13 cellular contexts compared by ENCODE assay signal in the genomic region with DNA sequence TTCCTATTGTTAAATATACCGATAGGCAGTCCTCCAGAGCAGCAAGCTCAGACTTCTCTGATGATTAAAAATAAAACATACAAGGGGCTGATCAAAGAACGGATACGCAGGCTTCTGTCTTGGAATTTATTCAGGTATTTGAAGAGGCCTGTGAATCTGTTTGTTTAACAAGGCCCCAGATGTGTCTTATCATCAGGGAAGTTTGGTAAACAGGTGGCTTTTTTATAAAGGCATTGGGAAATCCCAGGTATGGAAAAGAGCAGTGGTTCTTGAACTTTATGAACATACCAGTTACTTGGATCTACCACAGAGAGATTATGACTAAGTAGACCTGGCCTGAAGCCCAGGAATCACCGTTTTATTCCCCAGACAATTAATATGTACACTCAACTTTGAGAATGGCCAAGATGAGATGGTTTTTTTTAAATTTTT. TPM values are rescaled to one million over a fixed set of nuclear protein-coding genes. Genes with fewer than 3 reads are reported as not detected.
DNase-seq lines count a peak whose midpoint lies in the region; ATAC-seq, FAIRE-seq and TF ChIP-seq lines count a peak whose summit lies in the region.
"Had no signal": no experiment of that assay in that cellular context is flagged by ENCODE, and none has a peak within 500 bp of the region (broad histone marks: within the 10 kb centered on the region; RNA-seq: fewer than 3 reads in every experiment).

No MANE protein-coding gene starts in this region.

- no peak overlapping the region for H3K27ac Mint-ChIP-seq in astrocyte (ENCODE audit: unreplicated experiment)

- ATAC-seq in HG03439 (IDR thresholded peaks at IDR 0.05; ENCODE audit: unreplicated experiment) (no peak), HG02840 (IDR thresholded peaks at IDR 0.05; ENCODE audit: low FRiP score, unreplicated experiment) (no peak), HG03342 (IDR thresholded peaks at IDR 0.05; ENCODE audit: unreplicated experiment) (no peak)

- H2AFZ ChIP-seq in astrocyte (ENCODE audit: low read depth, low read length) = no peak overlapping the region

- H3K4me2 ChIP-seq in astrocyte (ENCODE audit: low read length) = peak overlapping the region; percentile 36

- CTCF ChIA-PET in AG04450 (lab: Charles Lee) = no interaction called here

- DNase-seq in AG04450 (ENCODE audit: low read depth, low spot score) (peak; percentile 79), HPDE6-E6E7 (ENCODE audit: extremely low spot score) (peak; percentile 67), astrocyte (ENCODE audit: low read depth) (peak; percentile 97), kidney epithelial cell (ENCODE audit: low read depth) (peak; percentile 72), NCI-H1436 treated with DMSO at 0.1 percent for 48 hours (lab: John Stamatoyannopoulos, UW) (no peak)
- DNase-seq: C1 segment of cervical spinal cord, MV-4-11 had no signal

- TF ChIP-seq CTCF in AG04450 (IDR thresholded peaks at IDR 0.05; ENCODE audit: low read depth, low read length) (no peak), astrocyte (IDR thresholded peaks at IDR 0.05; ENCODE audit: insufficient read depth, low read depth, low read length) (no peak), kidney epithelial cell (IDR thresholded peaks at IDR 0.05; ENCODE audit: insufficient read depth, low read length, poor library complexity, severe bottlenecking) (no peak)

- H3K4me1 ChIP-seq in astrocyte (ENCODE audit: insufficient read depth, low read length) = no peaks in the 10 kb centered on the region
- H3K4me1 ChIP-seq: vagina had no signal

- peak; percentile 17 for FAIRE-seq in astrocyte (lab: Jason Lieb, UNC)
- FAIRE-seq: GM18507 had no signal

- H3K36me3 Mint-ChIP-seq in astrocyte (ENCODE audit: low read depth, unreplicated experiment) = no peaks in the 10 kb centered on the region

- H3K4me3 ChIP-seq in AG04450 (ENCODE audit: low read depth, low read length) = no peak overlapping the region
- H3K4me3 ChIP-seq in astrocyte (ENCODE audit: insufficient read depth, low read depth, low read length) = no peak overlapping the region
- no peak overlapping the region for H3K4me3 ChIP-seq in kidney epithelial cell (ENCODE audit: low read depth, low read length)
- H3K4me3 ChIP-seq: coronary artery, vagina had no signal

- no peaks in the 10 kb centered on the region for H3K27me3 Mint-ChIP-seq in astrocyte (ENCODE audit: low read depth, unreplicated experiment)

- no peak overlapping the region for H3K4me3 Mint-ChIP-seq in astrocyte (ENCODE audit: unreplicated experiment)

- H3K27ac ChIP-seq in AG04450 (ENCODE audit: low read depth, low read length) (no peak overlapping the region), astrocyte (ENCODE audit: low read depth, low read length) (no peak overlapping the region)
- H3K27ac ChIP-seq: coronary artery, vagina had no signal

- POLR2A ChIA-PET in AG04450 (lab: Yijun Ruan, JAX) = no interaction called here

- H3K36me3 ChIP-seq in astrocyte (ENCODE audit: insufficient read depth, low read length) (no peaks in the 10 kb centered on the region), kidney epithelial cell (ENCODE audit: control insufficient read depth, insufficient read depth, low read length) (no peaks in the 10 kb centered on the region)
- H3K36me3 ChIP-seq: vagina had no signal

- H3K9me3 ChIP-seq in AG04450 (ENCODE audit: control insufficient read depth, insufficient read depth, low read length) (peaks cover 5% of the 10 kb centered on the region; the same call in 1 of the 2 replicates), astrocyte (ENCODE audit: insufficient read depth, low read depth, low read length) (no peaks in the 10 kb centered on the region)
- H3K9me3 ChIP-seq: vagina had no signal

- H3K27me3 ChIP-seq in AG04450 (ENCODE audit: control insufficient read depth, insufficient read depth, low read length) (peaks cover 3% of the 10 kb centered on the region), astrocyte (ENCODE audit: insufficient read depth, low read length) (no peaks in the 10 kb centered on the region), kidney epithelial cell (ENCODE audit: control insufficient read depth, insufficient read depth, low read length) (no peaks in the 10 kb centered on the region)
- H3K27me3 ChIP-seq: vagina had no signal

- peaks cover 11% of the 10 kb centered on the region for H3K9me3 Mint-ChIP-seq in astrocyte (ENCODE audit: unreplicated experiment)

- H4K20me1 ChIP-seq in astrocyte (ENCODE audit: insufficient read depth, low read length) = no peaks in the 10 kb centered on the region

- H3K4me1 Mint-ChIP-seq in astrocyte (ENCODE audit: low read depth, unreplicated experiment) = peaks cover 7% of the 10 kb centered on the region

- no peak overlapping the region for H3K9ac ChIP-seq in astrocyte (ENCODE audit: low read length)

- no peaks in the 10 kb centered on the region for H3K79me2 ChIP-seq in astrocyte (ENCODE audit: insufficient read depth, low read length)

RNA-seq across cellular contexts. Expression of a gene that starts 47.9 kb away (rescaled TPM):
- not detected in 2 replicates for polyA plus RNA-seq in AG04450 (2011; rRNA removed)
- 0.05 TPM in 1 of 2 replicates, not detected in the other for polyA minus RNA-seq in AG04450 (2011; rRNA and poly(A)+ RNA removed)
- total RNA-seq in astrocyte (6.2 and 6.8 TPM in 2 replicates), kidney epithelial cell (21.3 and 23.3 TPM in 2 replicates)
